In the genomic region with DNA sequence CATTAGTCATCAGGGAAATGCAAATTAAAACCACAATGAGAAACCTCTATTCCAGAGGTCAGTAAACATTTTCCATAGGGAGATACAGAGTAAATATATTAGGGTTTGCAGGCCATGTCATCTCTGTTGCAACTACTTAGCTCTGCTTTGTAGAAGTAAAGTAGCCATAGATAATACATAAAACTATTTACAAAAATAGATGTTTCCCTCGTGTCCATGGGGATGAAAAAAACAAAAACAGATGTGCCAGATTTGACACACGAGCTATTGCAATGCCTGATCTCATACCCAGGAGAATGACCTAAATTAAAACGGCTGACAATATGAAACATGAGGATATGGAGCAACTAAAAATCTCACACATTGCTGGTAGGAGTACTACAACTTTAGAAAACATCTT, we compare ENCODE assay signal across 21 cellular contexts. TPM values are rescaled to one million over a fixed set of nuclear protein-coding genes. Genes with fewer than 3 reads are reported as not detected.
DNase-seq lines count a peak whose midpoint lies in the region; ATAC-seq, FAIRE-seq and TF ChIP-seq lines count a peak whose summit lies in the region.
"Had no signal": no experiment of that assay in that cellular context is flagged by ENCODE, and none has a peak within 500 bp of the region (broad histone marks: within the 10 kb centered on the region; RNA-seq: fewer than 3 reads in every experiment).

No MANE protein-coding gene starts in this region.

- H3K27me3 Mint-ChIP-seq in activated CD4-positive, alpha-beta memory T cell treated with anti-CD3 and anti-CD28 coated beads, Interleukin-2, amount 10 ng/mL, durations not matched to agents 7 days and 5 days: no peaks in the 10 kb centered on the region
- H3K27me3 Mint-ChIP-seq: activated naive CD8-positive, alpha-beta T cell treated with anti-CD3 and anti-CD28 coated beads, Interleukin-2, amount 50 U/mL, for 24 hours; CD4-positive, alpha-beta memory T cell had no signal

- H2AK9ac ChIP-seq in IMR-90 (replicated peaks; ENCODE audit: low read depth, low read length, poor library complexity): no peak overlapping the region

- no peak overlapping the region for H3K14ac ChIP-seq in IMR-90 (replicated peaks; ENCODE audit: low read depth, low read length)

- peaks cover 46% of the 10 kb centered on the region for H3K36me3 Mint-ChIP-seq in activated CD4-positive, alpha-beta memory T cell treated with anti-CD3 and anti-CD28 coated beads, Interleukin-2, amount 10 ng/mL, durations not matched to agents 7 days and 5 days (ENCODE audit: low read depth)

- no peak overlapping the region for H4K5ac ChIP-seq in IMR-90 (ENCODE audit: low read depth, low read length)

- no peak overlapping the region for H3K56ac ChIP-seq in IMR-90 (ENCODE audit: extremely low read depth, insufficient read depth, low read length)

- no peak overlapping the region for H2AK5ac ChIP-seq in IMR-90 (ENCODE audit: low read depth, low read length)

- WGBS in IMR-90 (ENCODE audit: extremely low coverage in 2 of 2, insufficient read length in 1 of 2), 2 experiments: no CpG with 5 or more reads among the region's 3 CpGs
- WGBS in psoas muscle, 3 donors: 8 to 9% (median 8%) methylated on average over 3 of the region's 3 CpGs

- no peak overlapping the region for H2BK20ac ChIP-seq in IMR-90 (ENCODE audit: low read depth, low read length)

- H3K4me2 ChIP-seq in IMR-90 (ENCODE audit: low read depth, low read length): no peak overlapping the region; the same call in 1 of the 2 replicates

- H4K8ac ChIP-seq in IMR-90 (ENCODE audit: low read depth in 2 of 2, low read length in 2 of 2): no peak overlapping the region

- H3K9me3 ChIP-seq in IMR-90 (ENCODE audit: control insufficient read depth, insufficient read depth, low read length) (no peaks in the 10 kb centered on the region), psoas muscle (no peaks in the 10 kb centered on the region), tibial artery (no peaks in the 10 kb centered on the region)

- H4K20me1 ChIP-seq in IMR-90 (ENCODE audit: insufficient read depth, low read length): peaks cover 6% of the 10 kb centered on the region; the same call in 1 of the 2 replicates

- peaks cover 11% of the 10 kb centered on the region for H3K4me1 ChIP-seq in IMR-90 (ENCODE audit: control insufficient read depth, insufficient read depth, low read length)
- H3K4me1 ChIP-seq in psoas muscle: peaks cover 23% of the 10 kb centered on the region
- H3K4me1 ChIP-seq in tibial artery: no peaks in the 10 kb centered on the region

- no peak overlapping the region for H3K9ac ChIP-seq in IMR-90 (ENCODE audit: low read depth, low read length)

- H2BK5ac ChIP-seq in IMR-90 (ENCODE audit: low read depth, low read length, poor library complexity, severe bottlenecking): no peak overlapping the region

- dilution Hi-C loops in IMR-90 (cut with HindIII; ENCODE audit: low sequenced_read_pairs, unreplicated experiment): no loop called here

- H3K79me1 ChIP-seq in IMR-90 (ENCODE audit: low read depth in 1 of 2, low read length in 2 of 2): peaks cover 4 to 26% of the 10 kb centered on the region in 2 experiments; a peak in 3 of 4 replicates

- peak; percentile 44 for FAIRE-seq in D721Med (lab: Jason Lieb, UNC)
- FAIRE-seq: G401.6, RCC 7860 had no signal

- DNase-seq in D721Med (ENCODE audit: insufficient read length, low spot score): no peak
- DNase-seq in IMR-90: peak; percentile 45
- DNase-seq in cardiac fibroblast (ENCODE audit: low read depth in 2 of 2): peak; percentile 54 to 68
- no peak for DNase-seq in psoas muscle
- no peak for DNase-seq in activated CD4-positive, alpha-beta memory T cell treated with anti-CD3 and anti-CD28 coated beads, Interleukin-2, amount 10 ng/mL, durations not matched to agents 7 days and 5 days
- no peak for DNase-seq in tibial artery
- DNase-seq in ureter (ENCODE audit: low spot score): no peak
- DNase-seq: activated CD4-positive, CD25-positive, alpha-beta regulatory T cell treated with anti-CD3 and anti-CD28 coated beads, Interleukin-2, amount 50 U/mL, for 72 hours; activated CD8-positive, alpha-beta memory T cell treated with anti-CD3 and anti-CD28 coated beads, Interleukin-2, amount 50 U/mL, for 48 hours; activated naive CD8-positive, alpha-beta T cell treated with anti-CD3 and anti-CD28 coated beads, Interleukin-2, amount 50 U/mL, for 24 hours; CD4-positive, alpha-beta memory T cell; central memory CD4-positive, alpha-beta T cell; endodermal cell; glutamatergic neuron; NCI-H187; NCI-H774; nucleus accumbens; stimulated activated naive CD4-positive, alpha-beta T cell had no signal

- no peak overlapping the region for H3K4me3 Mint-ChIP-seq in activated CD4-positive, alpha-beta memory T cell treated with anti-CD3 and anti-CD28 coated beads, Interleukin-2, amount 10 ng/mL, durations not matched to agents 7 days and 5 days
- H3K4me3 Mint-ChIP-seq: activated naive CD8-positive, alpha-beta T cell treated with anti-CD3 and anti-CD28 coated beads, Interleukin-2, amount 50 U/mL, for 24 hours; CD4-positive, alpha-beta memory T cell; endodermal cell; mesothelial cell of epicardium had no signal

- no TSS peak for BruUV-seq in IMR-90 (replicated peaks; lab: Mats Ljungman, UMichigan)

- H3K9me1 ChIP-seq in IMR-90 (ENCODE audit: insufficient read depth, low read length): peaks cover 3% of the 10 kb centered on the region

- H3K27me3 ChIP-seq in IMR-90 (ENCODE audit: control insufficient read depth, insufficient read depth, low read length): no peaks in the 10 kb centered on the region
- no peaks in the 10 kb centered on the region for H3K27me3 ChIP-seq in psoas muscle (ENCODE audit: insufficient read depth in 3 of 3, low read length in 2 of 3)
- no peaks in the 10 kb centered on the region for H3K27me3 ChIP-seq in tibial artery

- no peaks in the 10 kb centered on the region for H3K9me3 Mint-ChIP-seq in activated CD4-positive, alpha-beta memory T cell treated with anti-CD3 and anti-CD28 coated beads, Interleukin-2, amount 10 ng/mL, durations not matched to agents 7 days and 5 days
- H3K9me3 Mint-ChIP-seq: activated naive CD8-positive, alpha-beta T cell treated with anti-CD3 and anti-CD28 coated beads, Interleukin-2, amount 50 U/mL, for 24 hours had no signal

- TF ChIP-seq RAD21 in IMR-90 (IDR thresholded peaks at IDR 0.05; ENCODE audit: low read length): no peak

- CTCF ChIA-PET in IMR-90 (lab: Yijun Ruan, JAX): interaction anchor here (0.7 kb wide), 1 partner anchor 592 kb away, joined by 3 read pairs; no protein-coding TSS in a partner anchor
- CTCF ChIA-PET in activated CD4-positive, alpha-beta memory T cell treated with anti-CD3 and anti-CD28 coated beads, Interleukin-2, amount 10 ng/mL, durations not matched to agents 7 days and 5 days (lab: Charles Lee): interaction anchor here (0.6 kb wide), 1 partner anchor 156 kb away, joined by 3 read pairs; no protein-coding TSS in a partner anchor

- intact Hi-C loops in IMR-90 (cut with micrococcal nuclease) (no loop called here), psoas muscle (cut with DNase I) (no loop called here), tibial artery (cut with DNase I; ENCODE audit: low total_unique reads) (no loop called here)

- H2AFZ ChIP-seq in IMR-90 (replicated peaks; ENCODE audit: low read length, poor library complexity): no peak overlapping the region

- no peak overlapping the region for H2BK15ac ChIP-seq in IMR-90 (ENCODE audit: low read depth, low read length)

- H3K23ac ChIP-seq in IMR-90 (ENCODE audit: low read depth, low read length): no peak overlapping the region

- TF ChIP-seq POLR2A in IMR-90 (IDR thresholded peaks at IDR 0.05; ENCODE audit: low read depth, low read length): no peak

- in situ Hi-C loops in IMR-90 (cut with MboI; ENCODE audit: low sequenced_read_pairs): no loop called here

- peaks cover 18% of the 10 kb centered on the region for H3K36me3 ChIP-seq in IMR-90 (ENCODE audit: control insufficient read depth, insufficient read depth, low read length)
- H3K36me3 ChIP-seq in psoas muscle (ENCODE audit: insufficient read depth in 1 of 2, low read depth in 1 of 2): peaks cover 3 to 77% of the 10 kb centered on the region in 2 donors
- peaks cover 55 to 59% (median 58%) of the 10 kb centered on the region in 3 donors for H3K36me3 ChIP-seq in tibial artery

- POLR2A ChIA-PET in IMR-90 (lab: Charles Lee; ENCODE audit: unreplicated experiment): no interaction called here
- POLR2A ChIA-PET in activated CD4-positive, alpha-beta memory T cell treated with anti-CD3 and anti-CD28 coated beads, Interleukin-2, amount 10 ng/mL, durations not matched to agents 7 days and 5 days (lab: Charles Lee): interaction anchor here (0.7 to 1.8 kb wide), 2 partner anchors 27 to 75 kb away, joined by 3 to 7 read pairs; no protein-coding TSS in a partner anchor

- ATAC-seq in IMR-90 (ENCODE audit: low read depth) (peak; percentile 73), psoas muscle (peak; percentile 83 to 94 (median 85))
- ATAC-seq: activated naive CD8-positive, alpha-beta T cell treated with anti-CD3 and anti-CD28 coated beads, Interleukin-2, amount 50 U/mL, for 24 hours had no signal

- no peak overlapping the region for H3K4ac ChIP-seq in IMR-90 (ENCODE audit: low read depth, low read length)

- H3K4me3 ChIP-seq in IMR-90 (ENCODE audit: insufficient read depth, low read depth, low read length) (no peak overlapping the region), cardiac fibroblast (replicated peaks in 1 of 2; ENCODE audit: low read depth in 2 of 2, low read length in 2 of 2) (no peak overlapping the region), psoas muscle (no peak overlapping the region), tibial artery (no peak overlapping the region)

- H3K18ac ChIP-seq in IMR-90 (ENCODE audit: low read depth, low read length): no peak overlapping the region

- no peak overlapping the region for H2BK120ac ChIP-seq in IMR-90 (ENCODE audit: low read depth, low read length)

- H4K91ac ChIP-seq in IMR-90 (ENCODE audit: insufficient read depth, low read depth, low read length): no peak overlapping the region

- peaks cover 2% of the 10 kb centered on the region for H3K4me1 Mint-ChIP-seq in activated CD4-positive, alpha-beta memory T cell treated with anti-CD3 and anti-CD28 coated beads, Interleukin-2, amount 10 ng/mL, durations not matched to agents 7 days and 5 days
- H3K4me1 Mint-ChIP-seq: endodermal cell, mesothelial cell of epicardium had no signal

- no peak for TF ChIP-seq CTCF in D721Med (IDR thresholded peaks at IDR 0.05; ENCODE audit: insufficient read depth, missing control alignments)
- TF ChIP-seq CTCF in IMR-90 (conservative IDR thresholded peaks at IDR 0.05; ENCODE audit: low read depth, low read length): no peak
- no peak for TF ChIP-seq CTCF in cardiac fibroblast (IDR thresholded peaks at IDR 0.05; ENCODE audit: low read depth, low read length)
- TF ChIP-seq CTCF in psoas muscle (IDR thresholded peaks at IDR 0.05): no peak
- no peak for TF ChIP-seq CTCF in tibial artery (IDR thresholded peaks at IDR 0.05)

- H3K27ac ChIP-seq in IMR-90 (ENCODE audit: insufficient read depth, low read length) (no peak overlapping the region), psoas muscle (peak overlapping the region; percentile 73), tibial artery (no peak overlapping the region)

- H3K27ac Mint-ChIP-seq in activated CD4-positive, alpha-beta memory T cell treated with anti-CD3 and anti-CD28 coated beads, Interleukin-2, amount 10 ng/mL, durations not matched to agents 7 days and 5 days: no peak overlapping the region
- H3K27ac Mint-ChIP-seq: activated naive CD8-positive, alpha-beta T cell treated with anti-CD3 and anti-CD28 coated beads, Interleukin-2, amount 50 U/mL, for 24 hours; endodermal cell; mesothelial cell of epicardium had no signal

RNA-seq across cellular contexts. Expression of a gene that starts 17.3 kb away (rescaled TPM):
- 35.5 and 45.0 TPM in 2 replicates for total RNA-seq in IMR-90 (2012; rRNA removed)
- 4.2 and 6.7 TPM in 2 replicates for polyA plus RNA-seq in IMR-90 (2012; rRNA removed)
- polyA plus RNA-seq in IMR-90 (2012; cell fraction: cytosol; rRNA removed): 0.56 and 0.81 TPM in 2 replicates
- 0.77 and 9.2 TPM in 2 replicates for polyA plus RNA-seq in IMR-90 (2012; cell fraction: nucleus; rRNA removed; ENCODE audit: low replicate concordance)
- total RNA-seq in psoas muscle: 10 to 100 TPM; 17.8 to 22.2 (median 19.2) TPM
- 10 to 100 TPM in 1 of 3 donors, 1 to 10 TPM in 2; 5.7 to 16.0 (median 6.8) TPM for polyA plus RNA-seq in psoas muscle
- total RNA-seq in activated CD4-positive, alpha-beta memory T cell treated with anti-CD3 and anti-CD28 coated beads, Interleukin-2, amount 10 ng/mL, durations not matched to agents 7 days and 5 days: 10 to 100 TPM; 25.8 to 26.5 TPM
- 39.8 TPM for total RNA-seq in ureter

RNA-seq across cellular contexts. Expression of a gene that starts 43.7 kb away (rescaled TPM):
- total RNA-seq in IMR-90 (2012; rRNA removed) (21.5 and 28.1 TPM in 2 replicates), psoas muscle (10 to 100 TPM; 21.6 to 41.4 (median 27.8) TPM), ureter (21.0 TPM)
- polyA plus RNA-seq in IMR-90 (2012; rRNA removed) (15.1 and 19.6 TPM in 2 replicates), psoas muscle (10 to 100 TPM; 28.1 to 51.2 (median 30.5) TPM)
- polyA plus RNA-seq in IMR-90 (2012; cell fraction: cytosol; rRNA removed): 5.3 and 5.6 TPM in 2 replicates
- polyA plus RNA-seq in IMR-90 (2012; cell fraction: nucleus; rRNA removed; ENCODE audit: low replicate concordance): 1.9 and 7.8 TPM in 2 replicates
- 1 to 10 TPM; 6.5 to 6.9 TPM for total RNA-seq in activated CD4-positive, alpha-beta memory T cell treated with anti-CD3 and anti-CD28 coated beads, Interleukin-2, amount 10 ng/mL, durations not matched to agents 7 days and 5 days

RNA-seq across cellular contexts. Expression of a gene that starts 49.1 kb away (rescaled TPM):
- total RNA-seq in IMR-90 (2012; rRNA removed) (28.7 and 47.8 TPM in 2 replicates), psoas muscle (10 to 100 TPM; 26.3 to 39.9 (median 34.4) TPM), ureter (51.3 TPM)
- polyA plus RNA-seq in IMR-90 (2012; rRNA removed) (13.4 and 15.5 TPM in 2 replicates), psoas muscle (10 to 100 TPM; 27.6 to 45.1 (median 42.3) TPM)
- polyA plus RNA-seq in IMR-90 (2012; cell fraction: cytosol; rRNA removed): 1.2 and 1.9 TPM in 2 replicates
- polyA plus RNA-seq in IMR-90 (2012; cell fraction: nucleus; rRNA removed; ENCODE audit: low replicate concordance): 2.0 and 22.2 TPM in 2 replicates
- total RNA-seq in activated CD4-positive, alpha-beta memory T cell treated with anti-CD3 and anti-CD28 coated beads, Interleukin-2, amount 10 ng/mL, durations not matched to agents 7 days and 5 days: 10 to 100 TPM; 34.3 to 37.1 TPM

Comparison
In these comparisons a context has a peak if more than half of its experiments do, and no peak if none do; other contexts are left out.
1. DNase-seq: peak in IMR-90 (single experiment) and cardiac fibroblast (2 of 2); none in D721Med (single experiment), psoas muscle (0 of 2), activated CD4-positive, alpha-beta memory T cell treated with anti-CD3 and anti-CD28 coated beads, Interleukin-2, amount 10 ng/mL, durations not matched to agents 7 days and 5 days (single experiment), tibial artery (0 of 2) and ureter (single experiment).